8 cellular contexts compared by ENCODE assay signal in the genomic region with DNA sequence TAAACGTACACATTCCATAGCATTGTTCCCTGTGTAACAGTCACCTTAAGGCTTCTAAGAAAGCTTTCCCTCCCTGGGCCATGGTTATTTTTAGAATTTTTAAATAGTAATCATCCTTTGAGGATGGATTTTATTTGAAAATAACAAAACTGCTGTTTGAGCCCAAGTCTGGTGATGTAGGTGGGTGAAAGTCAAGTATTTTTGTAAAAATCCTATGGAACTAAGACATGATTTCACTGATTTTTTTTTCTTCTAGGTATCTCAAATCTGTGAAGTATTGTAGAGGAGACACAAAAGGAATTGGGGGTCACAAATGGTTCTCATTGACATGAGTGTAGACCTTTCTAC. TPM values are rescaled to one million over a fixed set of nuclear protein-coding genes. Genes with fewer than 3 reads are reported as not detected.
A peak's percentile ranks its signal among the peaks of the same experiment; 100 is the strongest.
DNase-seq lines count a peak whose midpoint lies in the region; ATAC-seq and TF ChIP-seq lines count a peak whose summit lies in the region.

No MANE protein-coding gene starts in this region.

- intact Hi-C loops in left ventricle myocardium inferior (cut with micrococcal nuclease) (no loop called here), Right ventricle myocardium superior (cut with DNase I) (loop anchor here (2.0 to 10.0 kb wide), 5 partner anchors 55 to 529 kb away; partner anchors contain the start of genes ALKBH2 and SSH1)

- no peak for TF ChIP-seq CTCF in left ventricle myocardium inferior (IDR thresholded peaks at IDR 0.05; ENCODE audit: borderline replicate concordance)
- no peak for TF ChIP-seq CTCF in astrocyte of the cerebellum (IDR thresholded peaks at IDR 0.05; ENCODE audit: low read depth, low read length, missing control alignments)

- ATAC-seq in Right ventricle myocardium superior (ENCODE audit: poor library complexity) = no peak
- ATAC-seq in HG03460 (IDR thresholded peaks at IDR 0.05; ENCODE audit: unreplicated experiment) = no peak

- no peaks in the 10 kb centered on the region for H3K27me3 ChIP-seq in left ventricle myocardium inferior (ENCODE audit: low read depth)
- no peaks in the 10 kb centered on the region for H3K27me3 ChIP-seq in mucosa of rectum (ENCODE audit: control insufficient read depth in 2 of 2, insufficient read depth in 2 of 2, low read length in 2 of 2)

- H3K36me3 ChIP-seq in left ventricle myocardium inferior (peaks cover 49% of the 10 kb centered on the region), mucosa of rectum (ENCODE audit: control insufficient read depth in 2 of 2, insufficient read depth in 2 of 2, low read length in 2 of 2) (peaks cover 44% of the 10 kb centered on the region in 2 donors)

- H3K4me1 ChIP-seq in left ventricle myocardium inferior (peaks cover 93% of the 10 kb centered on the region), mucosa of rectum (ENCODE audit: control insufficient read depth in 2 of 2, insufficient read depth in 2 of 2, low read length in 2 of 2) (peaks cover 27 to 44% of the 10 kb centered on the region in 2 donors)

- H3K27ac ChIP-seq in left ventricle myocardium inferior (replicated peaks) (peak overlapping the region; percentile 90), mucosa of rectum (ENCODE audit: low read depth in 2 of 2, low read length in 2 of 2) (peak overlapping the region in 1 of 2 donors; percentile 88)

- H3K4me3 ChIP-seq in left ventricle myocardium inferior (peak overlapping the region; percentile 89), astrocyte of the cerebellum (ENCODE audit: low read depth, low read length) (peak overlapping the region; percentile 100), mucosa of rectum (ENCODE audit: low read length in 2 of 2) (peak overlapping the region; percentile 82 to 94)

- DNase-seq in left ventricle myocardium inferior = no peak
- DNase-seq in Right ventricle myocardium superior = no peak
- DNase-seq in astrocyte of the cerebellum (ENCODE audit: low read depth) = no peak
- no peak for DNase-seq in middle frontal gyrus (ENCODE audit: extremely low spot score, low spot score)
- DNase-seq in NCI-H526 treated with DMSO at 0.1 percent for 48 hours (lab: John Stamatoyannopoulos, UW) = no peak
- no peak for DNase-seq in stimulated activated CD8-positive, alpha-beta memory T cell treated with anti-CD3 and anti-CD28 coated beads, Interleukin-4, amount 100 ng/mL, for 48 hours

- H3K9me3 ChIP-seq in left ventricle myocardium inferior (replicated peaks) (no peaks in the 10 kb centered on the region), mucosa of rectum (ENCODE audit: control insufficient read depth in 2 of 2, low read length in 2 of 2) (no peaks in the 10 kb centered on the region)

- H3K9ac ChIP-seq in mucosa of rectum (ENCODE audit: low read depth in 1 of 2, low read length in 2 of 2) = peak overlapping the region; percentile 86 to 92

- in situ Hi-C loops in astrocyte of the cerebellum (cut with HindIII; ENCODE audit: low sequenced_read_pairs) = loop anchor here (5.0 kb wide), 3 partner anchors 69 to 269 kb away; partner anchors contain the start of gene SELPLG

RNA-seq across cellular contexts. Expression of gene ISCU, which starts 1.4 kb away (rescaled TPM):
- total RNA-seq in left ventricle myocardium inferior (560 TPM), Right ventricle myocardium superior (484 TPM)

RNA-seq across cellular contexts. Expression of gene SART3, which starts 2.8 kb away (rescaled TPM):
- total RNA-seq in left ventricle myocardium inferior = 24.9 TPM
- total RNA-seq in Right ventricle myocardium superior = 18.9 TPM

RNA-seq across cellular contexts. Expression of gene TMEM119, which starts 34.1 kb away (rescaled TPM):
- total RNA-seq in left ventricle myocardium inferior (1.3 TPM), Right ventricle myocardium superior (0.54 TPM)

RNA-seq across cellular contexts. Expression of gene FICD, which starts 48.7 kb away (rescaled TPM):
- total RNA-seq in left ventricle myocardium inferior (4.2 TPM), Right ventricle myocardium superior (3.0 TPM)
